ENCODE assay signal across 11 cellular contexts in the genomic region with DNA sequence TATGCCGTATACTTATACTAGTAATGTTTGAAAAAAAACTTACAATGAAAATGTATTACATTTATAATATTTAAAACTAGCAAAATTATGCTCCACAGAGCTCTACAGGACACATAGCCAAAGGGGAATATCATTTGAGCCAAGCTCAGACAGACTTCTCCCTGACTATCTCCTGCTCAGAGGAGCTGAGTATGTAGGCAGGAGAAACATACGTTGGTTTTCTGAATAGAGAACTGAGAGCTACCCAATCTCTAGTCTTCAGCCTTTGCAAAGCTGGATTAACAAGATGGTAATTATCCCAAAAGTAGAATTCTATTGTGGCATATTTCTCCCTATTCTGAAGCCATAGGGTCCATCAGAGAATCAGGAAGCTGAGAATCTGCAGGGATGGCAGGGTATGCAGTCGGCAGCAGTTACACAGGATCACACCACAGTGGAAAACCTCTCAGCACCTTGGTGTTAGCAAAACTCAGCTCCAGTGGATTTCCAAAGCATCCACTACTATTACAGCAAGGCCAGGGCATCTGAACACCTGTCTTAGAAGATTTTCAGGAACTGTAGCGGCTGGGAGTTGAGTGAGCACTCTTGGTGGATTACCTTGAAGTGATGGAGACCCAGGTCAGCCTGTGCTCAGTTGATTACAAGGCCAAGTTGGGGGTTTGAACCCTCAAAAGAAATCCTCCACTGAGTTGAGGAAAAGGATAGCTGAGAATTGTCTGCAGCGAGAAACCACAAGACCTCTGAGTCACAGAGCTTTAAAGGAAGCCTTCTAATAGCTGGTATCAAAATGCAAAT. TPM values are rescaled to one million over a fixed set of nuclear protein-coding genes. Genes with fewer than 3 reads are reported as not detected.
DNase-seq lines count a peak whose midpoint lies in the region; ATAC-seq and TF ChIP-seq lines count a peak whose summit lies in the region.
"Had no signal": no experiment of that assay in that cellular context is flagged by ENCODE, and none has a peak within 500 bp of the region (broad histone marks: within the 10 kb centered on the region; RNA-seq: fewer than 3 reads in every experiment).

No MANE protein-coding gene starts in this region.

- peaks cover 77% of the 10 kb centered on the region for H3K4me1 Mint-ChIP-seq in activated naive CD4-positive, alpha-beta T cell treated with anti-CD3 and anti-CD28 coated beads for 36 hours (ENCODE audit: low read depth)
- H3K4me1 Mint-ChIP-seq in activated naive CD8-positive, alpha-beta T cell (ENCODE audit: low read depth) = peaks cover 84% of the 10 kb centered on the region

- WGBS in transverse colon (ENCODE audit: low coverage in 1 of 2), 2 donors = 68 to 71% methylated on average over 3 to 5 of the region's 5 CpGs

- H3K27me3 Mint-ChIP-seq in activated naive CD4-positive, alpha-beta T cell treated with anti-CD3 and anti-CD28 coated beads for 36 hours (ENCODE audit: low read depth) = peaks cover 2% of the 10 kb centered on the region
- no peaks in the 10 kb centered on the region for H3K27me3 Mint-ChIP-seq in activated naive CD8-positive, alpha-beta T cell

- no peaks in the 10 kb centered on the region for H3K9me3 ChIP-seq in transverse colon
- H3K9me3 ChIP-seq: adrenal gland, thyroid gland had no signal

- peaks cover 4% of the 10 kb centered on the region for H3K9me3 Mint-ChIP-seq in activated naive CD4-positive, alpha-beta T cell treated with anti-CD3 and anti-CD28 coated beads for 36 hours
- peaks cover 0 to 10% of the 10 kb centered on the region in 2 donors for H3K9me3 Mint-ChIP-seq in activated naive CD4-positive, alpha-beta T cell treated with anti-CD3 and anti-CD28 coated beads, Interleukin-2, amount 50 U/mL, for 72 hours
- H3K9me3 Mint-ChIP-seq in activated naive CD8-positive, alpha-beta T cell (ENCODE audit: low read depth) = no peaks in the 10 kb centered on the region

- no peak for TF ChIP-seq EP300 in transverse colon (IDR thresholded peaks at IDR 0.05; ENCODE audit: low read depth)

- no peak overlapping the region for H3K4me3 Mint-ChIP-seq in activated naive CD4-positive, alpha-beta T cell treated with anti-CD3 and anti-CD28 coated beads for 36 hours
- H3K4me3 Mint-ChIP-seq in activated naive CD8-positive, alpha-beta T cell = peak overlapping the region; percentile 62

- no peaks in the 10 kb centered on the region for H3K36me3 Mint-ChIP-seq in activated naive CD4-positive, alpha-beta T cell treated with anti-CD3 and anti-CD28 coated beads for 36 hours (ENCODE audit: low read depth)
- peaks cover 10 to 16% of the 10 kb centered on the region in 2 donors for H3K36me3 Mint-ChIP-seq in activated naive CD4-positive, alpha-beta T cell treated with anti-CD3 and anti-CD28 coated beads, Interleukin-2, amount 50 U/mL, for 72 hours
- H3K36me3 Mint-ChIP-seq in activated naive CD8-positive, alpha-beta T cell = peaks cover 7% of the 10 kb centered on the region

- no peaks in the 10 kb centered on the region for H3K27me3 ChIP-seq in transverse colon
- H3K27me3 ChIP-seq in dorsolateral prefrontal cortex = no peaks in the 10 kb centered on the region
- H3K27me3 ChIP-seq: adrenal gland, thyroid gland had no signal

- CTCF ChIA-PET in activated naive CD4-positive, alpha-beta T cell treated with anti-CD3 and anti-CD28 coated beads for 36 hours (lab: Charles Lee) = interaction anchor here (1.1 to 1.7 kb wide), 2 partner anchors 12 to 219 kb away, joined by 3 to 6 read pairs; no protein-coding TSS in a partner anchor

- in situ Hi-C loops in transverse colon (cut with MboI; ENCODE audit: low pct_ligation_motif_present in 1 of 4, low pct_unique_long_range_greater_than_20kb in 1 of 4, low sequenced_read_pairs in 3 of 4) = no loop called here

- intact Hi-C loops in activated naive CD4-positive, alpha-beta T cell treated with anti-CD3 and anti-CD28 coated beads for 36 hours (cut with micrococcal nuclease) = no loop called here
- intact Hi-C loops in transverse colon (cut with DNase I; ENCODE audit: low total_unique reads) = no loop called here
- intact Hi-C loops in dorsolateral prefrontal cortex (cut with DNase I) = no loop called here

- no peak for ATAC-seq in activated naive CD4-positive, alpha-beta T cell treated with anti-CD3 and anti-CD28 coated beads, Interleukin-2, amount 50 U/mL, for 72 hours
- peak; percentile 12 for ATAC-seq in HG03159 (IDR thresholded peaks at IDR 0.05; ENCODE audit: unreplicated experiment)

- TF ChIP-seq CTCF in transverse colon (IDR thresholded peaks at IDR 0.05) (no peak), dorsolateral prefrontal cortex (IDR thresholded peaks at IDR 0.05 in 54 of 56, conservative IDR thresholded peaks at IDR 0.05 in 2 of 56; ENCODE audit: low read depth in 1 of 56, partially characterized antibody in 56 of 56) (no peak)

- H3K27ac ChIP-seq in transverse colon (peak overlapping the region in 3 of 4 donors; percentile 30 to 39 (median 31)), dorsolateral prefrontal cortex (no peak overlapping the region)
- H3K27ac ChIP-seq: adrenal gland, thyroid gland had no signal

- H3K4me3 ChIP-seq in transverse colon = no peak overlapping the region
- H3K4me3 ChIP-seq in dorsolateral prefrontal cortex = no peak overlapping the region
- H3K4me3 ChIP-seq: adrenal gland, thyroid gland had no signal

- no peaks in the 10 kb centered on the region for H3K36me3 ChIP-seq in transverse colon
- H3K36me3 ChIP-seq: adrenal gland, thyroid gland had no signal

- TF ChIP-seq POLR2A in transverse colon (IDR thresholded peaks at IDR 0.05) = no peak

- H3K27ac Mint-ChIP-seq in activated naive CD4-positive, alpha-beta T cell treated with anti-CD3 and anti-CD28 coated beads for 36 hours = no peak overlapping the region
- no peak overlapping the region for H3K27ac Mint-ChIP-seq in activated naive CD4-positive, alpha-beta T cell treated with anti-CD3 and anti-CD28 coated beads, Interleukin-2, amount 50 U/mL, for 72 hours
- H3K27ac Mint-ChIP-seq in activated naive CD8-positive, alpha-beta T cell = peak overlapping the region; percentile 95

- peak; percentile 37 for DNase-seq in activated naive CD4-positive, alpha-beta T cell treated with anti-CD3 and anti-CD28 coated beads for 36 hours
- no peak for DNase-seq in activated naive CD4-positive, alpha-beta T cell treated with anti-CD3 and anti-CD28 coated beads, Interleukin-2, amount 50 U/mL, for 72 hours (ENCODE audit: low spot score in 2 of 2)
- DNase-seq in transverse colon (no peak), dorsolateral prefrontal cortex (no peak), NCI-H1105 (lab: John Stamatoyannopoulos, UW) (no peak), NCI-H524 treated with DMSO at 0.1 percent for 48 hours (lab: John Stamatoyannopoulos, UW) (no peak)
- DNase-seq: adrenal gland, NCI-H1694 treated with DMSO at 0.1 percent for 48 hours, thyroid gland had no signal

- peaks cover 0 to 4% (median 2%) of the 10 kb centered on the region in 4 donors for H3K4me1 ChIP-seq in transverse colon
- H3K4me1 ChIP-seq: adrenal gland, thyroid gland had no signal

RNA-seq across cellular contexts. Expression of gene GPR15, which starts 30.1 kb away (rescaled TPM):
- under 1 TPM; 0.25 to 0.26 TPM for total RNA-seq in activated naive CD4-positive, alpha-beta T cell treated with anti-CD3 and anti-CD28 coated beads for 36 hours
- 1 to 10 TPM in 1 of 2 donors, under 1 TPM in 1; 0.91 to 1.5 TPM for total RNA-seq in activated naive CD4-positive, alpha-beta T cell treated with anti-CD3 and anti-CD28 coated beads, Interleukin-2, amount 50 U/mL, for 72 hours
- total RNA-seq in transverse colon (10 to 100 TPM in 1 of 4 donors, 1 to 10 TPM in 2, under 1 TPM in 1; 0.60 to 11.7 (median 5.5) TPM), dorsolateral prefrontal cortex (under 1 TPM in 1 of 120 experiments, not detected in 119; 0.56 TPM)
- total RNA-seq: thyroid gland had no signal

RNA-seq across cellular contexts. Expression of gene CPOX, which starts 31.5 kb away (rescaled TPM):
- total RNA-seq in activated naive CD4-positive, alpha-beta T cell treated with anti-CD3 and anti-CD28 coated beads for 36 hours = 10 to 100 TPM; 22.0 to 22.3 TPM
- 10 to 100 TPM; 39.4 to 47.0 TPM for total RNA-seq in activated naive CD4-positive, alpha-beta T cell treated with anti-CD3 and anti-CD28 coated beads, Interleukin-2, amount 50 U/mL, for 72 hours
- 10 to 100 TPM; 17.9 to 30.7 (median 26.3) TPM for total RNA-seq in transverse colon
- 100 to 1,000 TPM in 3 of 120 experiments, 10 to 100 TPM in 117; 23.2 to 140 (median 47.8) TPM for total RNA-seq in dorsolateral prefrontal cortex

RNA-seq across cellular contexts. Expression of gene CLDND1, which starts 39.2 kb away (rescaled TPM):
- total RNA-seq in activated naive CD4-positive, alpha-beta T cell treated with anti-CD3 and anti-CD28 coated beads for 36 hours = 10 to 100 TPM; 91.7 to 94.6 TPM
- 100 to 1,000 TPM; 161 to 559 TPM for total RNA-seq in activated naive CD4-positive, alpha-beta T cell treated with anti-CD3 and anti-CD28 coated beads, Interleukin-2, amount 50 U/mL, for 72 hours
- total RNA-seq in transverse colon (100 to 1,000 TPM; 105 to 202 (median 162) TPM), dorsolateral prefrontal cortex (1,000 to 10,000 TPM in 22 of 120 experiments, 100 to 1,000 TPM in 98; 175 to 2,533 (median 594) TPM)

Comparison
In these comparisons a context has a peak if more than half of its experiments do, and no peak if none do; other contexts are left out.
1. H3K27ac ChIP-seq: peak in transverse colon (3 of 4); none in dorsolateral prefrontal cortex (0 of 59).